In the genomic region with DNA sequence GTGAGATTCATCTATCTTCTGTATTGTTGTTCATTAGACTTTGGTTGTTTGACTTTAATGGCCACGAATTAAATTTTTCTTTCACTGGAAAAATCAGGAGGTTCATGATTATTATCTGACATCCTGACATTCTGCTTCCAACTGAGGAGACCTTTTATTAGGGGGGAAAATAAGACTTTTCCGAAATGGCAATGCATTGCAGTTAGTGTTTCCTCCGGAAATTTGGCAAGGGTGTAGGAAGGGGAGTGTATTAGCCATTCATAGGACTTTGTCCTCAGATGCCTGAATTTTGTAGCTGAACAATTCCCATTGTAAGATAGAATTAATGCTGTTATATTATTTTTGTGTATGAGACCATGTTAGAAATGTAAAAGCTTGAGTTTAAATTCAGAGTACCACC, we compare ENCODE assay signal across 28 cellular contexts.
"Had no signal": no experiment of that assay in that cellular context is flagged by ENCODE, and none has a peak within 500 bp of the region (broad histone marks: within the 10 kb centered on the region; RNA-seq: fewer than 3 reads in every experiment).

No MANE protein-coding gene starts in this region.

- DNase-seq: activated CD4-positive, alpha-beta memory T cell treated with anti-CD3 and anti-CD28 coated beads, Interleukin-2, amount 10 ng/mL, durations not matched to agents 7 days and 5 days; activated CD4-positive, alpha-beta T cell treated with anti-CD3 and anti-CD28 coated beads for 1 hour; activated CD4-positive, alpha-beta T cell treated with anti-CD3 and anti-CD28 coated beads for 48 hours; activated CD4-positive, CD25-positive, alpha-beta regulatory T cell; activated CD8-positive, alpha-beta memory T cell treated with anti-CD3 and anti-CD28 coated beads for 24 hours; activated CD8-positive, alpha-beta memory T cell treated with anti-CD3 and anti-CD28 coated beads, Interleukin-2, amount 10 ng/mL, durations not matched to agents 7 days and 5 days; activated CD8-positive, alpha-beta memory T cell treated with anti-CD3 and anti-CD28 coated beads, Interleukin-2, amount 50 U/mL, for 48 hours; activated effector memory CD4-positive, alpha-beta T cell treated with Interleukin-2 at 50 U/mL for 16 hours; activated naive CD4-positive, alpha-beta T cell treated with anti-CD3 and anti-CD28 coated beads, Interleukin-2, amount 10 ng/mL, durations not matched to agents 7 days and 5 days; activated naive CD8-positive, alpha-beta T cell treated with anti-CD3 and anti-CD28 coated beads, Interleukin-2, amount 50 U/mL, for 24 hours; activated T-cell treated with anti-CD3 and anti-CD28 coated beads, Interleukin-2, amount 50 U/mL, for 48 hours; anterior cingulate cortex; MM.1S; MV-4-11; NCI-H1092; NCI-H1436 treated with DMSO at 0.1 percent for 48 hours; NCI-H1694 treated with DMSO at 0.1 percent for 48 hours; NCI-H2029; NCI-H345; NCI-H524 treated with DMSO at 0.1 percent for 48 hours; SIG-M5; SW 1271; T-helper 1 cell; T-helper 2 cell; T-helper 9 cell; WERI-Rb-1 had no signal

- H3K27ac ChIP-seq: KMS-11, WERI-Rb-1 had no signal

- H3K36me3 ChIP-seq: WERI-Rb-1 had no signal

- ATAC-seq: activated CD8-positive, alpha-beta memory T cell treated with anti-CD3 and anti-CD28 coated beads, Interleukin-2, amount 10 ng/mL, durations not matched to agents 7 days and 5 days; activated naive CD8-positive, alpha-beta T cell treated with anti-CD3 and anti-CD28 coated beads, Interleukin-2, amount 50 U/mL, for 24 hours; Panc1 had no signal
